In genomic region chr11:74749127-74749964, GRCh38 we compare ENCODE assay signal across 8 cellular contexts. TPM values are rescaled to one million over a fixed set of nuclear protein-coding genes. Genes with fewer than 3 reads are reported as not detected.
DNase-seq lines count a peak whose midpoint lies in the region; ATAC-seq, FAIRE-seq and TF ChIP-seq lines count a peak whose summit lies in the region.

No MANE protein-coding gene starts in this region.

- H3K4me1 Mint-ChIP-seq in activated CD8-positive, alpha-beta T cell treated with anti-CD3 and anti-CD28 coated beads, Interleukin-2, amount 10 ng/mL, durations not matched to agents 7 days and 5 days (ENCODE audit: low read depth) = peaks cover 30% of the 10 kb centered on the region
- H3K4me1 Mint-ChIP-seq in stimulated activated naive CD8-positive, alpha-beta T cell treated with anti-CD3 and anti-CD28 coated beads, Interleukin-15, Interleukin-2, amounts not matched to agents 100 ng/mL and 50 ng/mL, for 24 hours (ENCODE audit: low read depth) = peaks cover 36% of the 10 kb centered on the region

- H3K4me2 ChIP-seq in endothelial cell of umbilical vein (ENCODE audit: insufficient read depth, low read length) = peak overlapping the region; percentile 77

- peak overlapping the region; percentile 78 for H3K4me3 Mint-ChIP-seq in activated CD8-positive, alpha-beta T cell treated with anti-CD3 and anti-CD28 coated beads, Interleukin-2, amount 10 ng/mL, durations not matched to agents 7 days and 5 days
- peak overlapping the region; percentile 98 for H3K4me3 Mint-ChIP-seq in stimulated activated naive CD8-positive, alpha-beta T cell treated with anti-CD3 and anti-CD28 coated beads, Interleukin-15, Interleukin-2, amounts not matched to agents 100 ng/mL and 50 ng/mL, for 24 hours

- dilution Hi-C loops in endothelial cell of umbilical vein (cut with MboI; ENCODE audit: extremely low pct_ligation_motif_present, low sequenced_read_pairs) = no loop called here

- H3K27me3 Mint-ChIP-seq in activated CD8-positive, alpha-beta T cell treated with anti-CD3 and anti-CD28 coated beads, Interleukin-2, amount 10 ng/mL, durations not matched to agents 7 days and 5 days (ENCODE audit: low read depth) = no peaks in the 10 kb centered on the region
- H3K27me3 Mint-ChIP-seq in stimulated activated naive CD8-positive, alpha-beta T cell treated with anti-CD3 and anti-CD28 coated beads, Interleukin-15, Interleukin-2, amounts not matched to agents 100 ng/mL and 50 ng/mL, for 24 hours = no peaks in the 10 kb centered on the region

- peak overlapping the region; percentile 62 for H3K9ac ChIP-seq in endothelial cell of umbilical vein (replicated peaks; ENCODE audit: extremely low read depth, insufficient read depth, low read length)

- peak overlapping the region; percentile 49 to 84 (median 70) for H3K4me3 ChIP-seq in endothelial cell of umbilical vein (replicated peaks in 1 of 3; ENCODE audit: insufficient read depth in 1 of 3, low read depth in 1 of 3, low read length in 3 of 3)

- no peak for TF ChIP-seq POLR2A in endothelial cell of umbilical vein (IDR thresholded peaks at IDR 0.05; ENCODE audit: low read depth, low read length)

- no TSS peak for BruUV-seq in endothelial cell of umbilical vein (replicated peaks; lab: Mats Ljungman, UMichigan)

- peak overlapping the region; percentile 71 for H2AFZ ChIP-seq in endothelial cell of umbilical vein (ENCODE audit: low read depth, low read length)

- CTCF ChIA-PET in activated CD8-positive, alpha-beta T cell treated with anti-CD3 and anti-CD28 coated beads, Interleukin-2, amount 10 ng/mL, durations not matched to agents 7 days and 5 days (lab: Charles Lee) = interaction anchor here (0.8 to 3.8 kb wide), 4 partner anchors 10 to 177 kb away, joined by 3 to 23 read pairs (median 3); no protein-coding TSS in a partner anchor
- CTCF ChIA-PET in endothelial cell of umbilical vein (lab: Charles Lee) = interaction anchor here (0.7 to 2.7 kb wide), 6 partner anchors 8 to 121 kb away, joined by 3 to 24 read pairs (median 3); no protein-coding TSS in a partner anchor

- FAIRE-seq in GM18507 (lab: Jason Lieb, UNC) (peak; percentile 33), endothelial cell of umbilical vein (lab: Jason Lieb, UNC) (no peak)

- no peaks in the 10 kb centered on the region for H3K36me3 ChIP-seq in endothelial cell of umbilical vein (ENCODE audit: control insufficient read depth in 2 of 2, extremely low read depth in 1 of 2, insufficient read depth in 2 of 2, low read length in 2 of 2)

- no peak for TF ChIP-seq CTCF in endothelial cell of umbilical vein (IDR thresholded peaks at IDR 0.05; ENCODE audit: extremely low read depth in 1 of 2, insufficient read depth in 1 of 2, low read depth in 1 of 2, low read length in 2 of 2)

- H3K27ac ChIP-seq in endothelial cell of umbilical vein (ENCODE audit: insufficient read depth, low read depth, low read length) = peak overlapping the region; percentile 88

- intact Hi-C loops in endothelial cell of umbilical vein (cut with micrococcal nuclease) = loop anchor here (2.0 kb wide), 1 partner anchor 73 kb away; no protein-coding TSS in a partner anchor

- no peaks in the 10 kb centered on the region for H3K27me3 ChIP-seq in endothelial cell of umbilical vein (ENCODE audit: control insufficient read depth in 2 of 2, insufficient read depth in 2 of 2, low read length in 2 of 2)

- H3K36me3 Mint-ChIP-seq in activated CD8-positive, alpha-beta T cell treated with anti-CD3 and anti-CD28 coated beads, Interleukin-2, amount 10 ng/mL, durations not matched to agents 7 days and 5 days (ENCODE audit: low read depth) = peaks cover 9% of the 10 kb centered on the region
- H3K36me3 Mint-ChIP-seq in stimulated activated naive CD8-positive, alpha-beta T cell treated with anti-CD3 and anti-CD28 coated beads, Interleukin-15, Interleukin-2, amounts not matched to agents 100 ng/mL and 50 ng/mL, for 24 hours (ENCODE audit: low read depth) = peaks cover 14% of the 10 kb centered on the region

- H3K79me2 ChIP-seq in endothelial cell of umbilical vein (ENCODE audit: control insufficient read depth, insufficient read depth, low read length) = peaks cover 48% of the 10 kb centered on the region

- H3K9me1 ChIP-seq in endothelial cell of umbilical vein (replicated peaks; ENCODE audit: control insufficient read depth, extremely low read depth, insufficient read depth, low read length) = no peaks in the 10 kb centered on the region

- H4K20me1 ChIP-seq in endothelial cell of umbilical vein (replicated peaks; ENCODE audit: control insufficient read depth, extremely low read depth, insufficient read depth, low read length) = no peaks in the 10 kb centered on the region

- H3K9me3 ChIP-seq in endothelial cell of umbilical vein (replicated peaks; ENCODE audit: control insufficient read depth, insufficient read depth, low read length) = no peaks in the 10 kb centered on the region

- in situ Hi-C loops in ACHN (cut with HindIII; ENCODE audit: low pct_ligation_motif_present, low pct_unique_long_range_greater_than_20kb, low sequenced_read_pairs) = no loop called here

- DNase-seq in ACHN (peak; percentile 50), GM18507 (ENCODE audit: extremely low spot score, insufficient read length, low read depth) (no peak), NCI-H526 (lab: John Stamatoyannopoulos, UW) (peak; percentile 35 to 76), endothelial cell of umbilical vein (ENCODE audit: low read depth, low spot score) (peak; percentile 73), mucosa of gallbladder (ENCODE audit: low spot score) (peak; percentile 16)
- DNase-seq in activated CD8-positive, alpha-beta T cell treated with anti-CD3 and anti-CD28 coated beads, Interleukin-2, amount 10 ng/mL, durations not matched to agents 7 days and 5 days = peak; percentile 55

- H3K27ac Mint-ChIP-seq in activated CD8-positive, alpha-beta T cell treated with anti-CD3 and anti-CD28 coated beads, Interleukin-2, amount 10 ng/mL, durations not matched to agents 7 days and 5 days = peak overlapping the region; percentile 74
- peak overlapping the region; percentile 98 for H3K27ac Mint-ChIP-seq in stimulated activated naive CD8-positive, alpha-beta T cell treated with anti-CD3 and anti-CD28 coated beads, Interleukin-15, Interleukin-2, amounts not matched to agents 100 ng/mL and 50 ng/mL, for 24 hours

- H3K4me1 ChIP-seq in endothelial cell of umbilical vein (ENCODE audit: control insufficient read depth, extremely low read depth, insufficient read depth, low read length) = peaks cover 31% of the 10 kb centered on the region

- no peaks in the 10 kb centered on the region for H3K9me3 Mint-ChIP-seq in activated CD8-positive, alpha-beta T cell treated with anti-CD3 and anti-CD28 coated beads, Interleukin-2, amount 10 ng/mL, durations not matched to agents 7 days and 5 days (ENCODE audit: insufficient read depth)
- no peaks in the 10 kb centered on the region for H3K9me3 Mint-ChIP-seq in stimulated activated naive CD8-positive, alpha-beta T cell treated with anti-CD3 and anti-CD28 coated beads, Interleukin-15, Interleukin-2, amounts not matched to agents 100 ng/mL and 50 ng/mL, for 24 hours

- POLR2A ChIA-PET in activated CD8-positive, alpha-beta T cell treated with anti-CD3 and anti-CD28 coated beads, Interleukin-2, amount 10 ng/mL, durations not matched to agents 7 days and 5 days (lab: Charles Lee) = interaction anchor here (0.6 to 1.5 kb wide), 2 partner anchors 168 to 492 kb away, joined by 3 read pairs; no protein-coding TSS in a partner anchor
- POLR2A ChIA-PET in endothelial cell of umbilical vein (lab: Charles Lee) = interaction anchor here (0.7 to 0.9 kb wide), 2 partner anchors 10 to 92 kb away, joined by 3 read pairs; no protein-coding TSS in a partner anchor

- peak; percentile 61 for ATAC-seq in HG02885 (IDR thresholded peaks at IDR 0.05; ENCODE audit: poor library complexity, unreplicated experiment)
- ATAC-seq in activated CD8-positive, alpha-beta T cell treated with anti-CD3 and anti-CD28 coated beads, Interleukin-2, amount 10 ng/mL, durations not matched to agents 7 days and 5 days = peak; percentile 84

TF ChIP-seq in endothelial cell of umbilical vein, 7 proteins besides CTCF, POLR2A, EP300 and RAD21 (continues in another document):
- TF ChIP-seq FOS (IDR thresholded peaks at IDR 0.05; ENCODE audit: borderline replicate concordance, insufficient read depth, low read length) (no peak), GATA2 (IDR thresholded peaks at IDR 0.05; ENCODE audit: insufficient read depth, insufficient read length, low read depth, low read length) (no peak), MAX (IDR thresholded peaks at IDR 0.05; ENCODE audit: insufficient read depth, insufficient read length) (no peak), POLR2AphosphoS5 (IDR thresholded peaks at IDR 0.05; ENCODE audit: insufficient read depth, low read depth, low read length) (no peak), JUN (IDR thresholded peaks at IDR 0.05; ENCODE audit: borderline replicate concordance, insufficient read depth, insufficient read length, low read depth) (no peak)

RNA-seq across cellular contexts. Expression of gene RNF169, which starts 0.7 kb away (rescaled TPM):
- 10 to 100 TPM; 15.2 to 16.6 TPM for total RNA-seq in activated CD8-positive, alpha-beta T cell treated with anti-CD3 and anti-CD28 coated beads, Interleukin-2, amount 10 ng/mL, durations not matched to agents 7 days and 5 days
- total RNA-seq in endothelial cell of umbilical vein = 17.3 and 21.3 TPM in 2 replicates
- 5.2 and 5.8 TPM in 2 replicates for polyA plus RNA-seq in endothelial cell of umbilical vein
- polyA plus RNA-seq in endothelial cell of umbilical vein (2011; cell fraction: cytosol; rRNA removed) = 4.8 and 5.4 TPM in 2 replicates
- polyA plus RNA-seq in endothelial cell of umbilical vein (2011; cell fraction: nucleus; rRNA removed) = 14.5 and 16.5 TPM in 2 replicates
- polyA plus RNA-seq in endothelial cell of umbilical vein (2012) = 10.6 and 10.9 TPM in 2 replicates
- polyA minus RNA-seq in endothelial cell of umbilical vein = 33.8 and 33.9 TPM in 2 replicates
- 19.3 TPM for polyA minus RNA-seq in endothelial cell of umbilical vein (2011; cell fraction: cytosol; rRNA and poly(A)+ RNA removed)
- polyA minus RNA-seq in endothelial cell of umbilical vein (2011; cell fraction: nucleus; rRNA and poly(A)+ RNA removed) = 36.8 and 49.7 TPM in 2 replicates
- total RNA-seq in mucosa of gallbladder = 19.8 TPM

RNA-seq across cellular contexts. Expression of gene CHRDL2, which starts 18.1 kb away (rescaled TPM):
- total RNA-seq in activated CD8-positive, alpha-beta T cell treated with anti-CD3 and anti-CD28 coated beads, Interleukin-2, amount 10 ng/mL, durations not matched to agents 7 days and 5 days = not detected
- total RNA-seq in endothelial cell of umbilical vein (not detected in 2 replicates), mucosa of gallbladder (312 TPM)
- not detected in 2 replicates for polyA plus RNA-seq in endothelial cell of umbilical vein
- not detected in 2 replicates for polyA plus RNA-seq in endothelial cell of umbilical vein (2011; cell fraction: cytosol; rRNA removed)
- polyA plus RNA-seq in endothelial cell of umbilical vein (2011; cell fraction: nucleus; rRNA removed) = not detected in 2 replicates
- polyA plus RNA-seq in endothelial cell of umbilical vein (2012) = not detected in 2 replicates
- not detected in 2 replicates for polyA minus RNA-seq in endothelial cell of umbilical vein
- polyA minus RNA-seq in endothelial cell of umbilical vein (2011; cell fraction: cytosol; rRNA and poly(A)+ RNA removed) = not detected
- not detected in 2 replicates for polyA minus RNA-seq in endothelial cell of umbilical vein (2011; cell fraction: nucleus; rRNA and poly(A)+ RNA removed)

Comparison
In these comparisons a context has a peak if more than half of its experiments do, and no peak if none do; other contexts are left out.
1. RNA of gene CHRDL2, which starts 18.1 kb away (total RNA-seq): 312 TPM in mucosa of gallbladder (single experiment); not detected in endothelial cell of umbilical vein and not detected in activated CD8-positive, alpha-beta T cell treated with anti-CD3 and anti-CD28 coated beads, Interleukin-2, amount 10 ng/mL, durations not matched to agents 7 days and 5 days; every median in the first group is over 100 times any median in the second.